8 cellular contexts compared by ENCODE assay signal in genomic region chr13:85828094-85828684, GRCh38. TPM values are rescaled to one million over a fixed set of nuclear protein-coding genes. Genes with fewer than 3 reads are reported as not detected.
DNase-seq lines count a peak whose midpoint lies in the region; ATAC-seq, FAIRE-seq and TF ChIP-seq lines count a peak whose summit lies in the region.

No MANE protein-coding gene starts in this region.

- no peaks in the 10 kb centered on the region for H3K36me3 ChIP-seq in bronchial epithelial cell (ENCODE audit: control insufficient read depth, insufficient read depth, low read length)

- no peaks in the 10 kb centered on the region for H3K27me3 Mint-ChIP-seq in nephron (ENCODE audit: low read depth)

- H3K27me3 ChIP-seq in bronchial epithelial cell (ENCODE audit: control insufficient read depth, insufficient read depth, low read length): no peaks in the 10 kb centered on the region

- H3K36me3 Mint-ChIP-seq in nephron (ENCODE audit: low read depth): no peaks in the 10 kb centered on the region

- ATAC-seq in HG02973 (IDR thresholded peaks at IDR 0.05; ENCODE audit: unreplicated experiment): no peak
- no peak for ATAC-seq in HG03196 (IDR thresholded peaks at IDR 0.05; ENCODE audit: unreplicated experiment)

- FAIRE-seq in A204.1 (lab: Jason Lieb, UNC) (peak; percentile 98), bronchial epithelial cell (lab: Jason Lieb, UNC) (no peak)

- H3K4me3 Mint-ChIP-seq in nephron: no peak overlapping the region

- peak; percentile 37 for TF ChIP-seq CTCF in GM12864 (IDR thresholded peaks at IDR 0.05; ENCODE audit: low read depth, low read length, missing control alignments)
- TF ChIP-seq CTCF in bronchial epithelial cell (IDR thresholded peaks at IDR 0.05; ENCODE audit: insufficient read depth, low read length, severe bottlenecking): peak; percentile 20
- peak; percentile 55 to 76 (median 57) for TF ChIP-seq CTCF in nephron (IDR thresholded peaks at IDR 0.05; ENCODE audit: unreplicated experiment in 3 of 3)

- H3K27ac Mint-ChIP-seq in nephron: no peak overlapping the region

- no peaks in the 10 kb centered on the region for H3K4me1 Mint-ChIP-seq in nephron

- H3K9me3 Mint-ChIP-seq in nephron: peaks cover 2% of the 10 kb centered on the region

- DNase-seq in GM12864 (ENCODE audit: low read depth): no peak
- DNase-seq in LHCN-M2 (ENCODE audit: low read depth): peak; percentile 3
- DNase-seq in bronchial epithelial cell (ENCODE audit: low read depth): peak; percentile 33
- DNase-seq in 8988T: no peak

- H3K4me3 ChIP-seq in GM12864 (ENCODE audit: low read depth, low read length) (no peak overlapping the region), bronchial epithelial cell (ENCODE audit: low read depth, low read length) (no peak overlapping the region)

RNA-seq across cellular contexts. Expression of gene SLITRK6, which starts 29.0 kb away (rescaled TPM):
- total RNA-seq in LHCN-M2 (2014; rRNA removed) (not detected in 2 replicates), bronchial epithelial cell (9.0 and 14.5 TPM in 2 replicates)
- polyA plus RNA-seq in LHCN-M2 (2012): not detected

Comparison
In these comparisons a context has a peak if more than half of its experiments do, and no peak if none do; other contexts are left out.
1. DNase-seq: peak in LHCN-M2 (single experiment) and bronchial epithelial cell (single experiment); none in GM12864 (single experiment) and 8988T (single experiment).
2. Peak in every context shown above with its lines, with median percentiles within 50 percentile points of each other: CTCF ChIP-seq.